ENCODE assay signal across 28 cellular contexts in the genomic region with DNA sequence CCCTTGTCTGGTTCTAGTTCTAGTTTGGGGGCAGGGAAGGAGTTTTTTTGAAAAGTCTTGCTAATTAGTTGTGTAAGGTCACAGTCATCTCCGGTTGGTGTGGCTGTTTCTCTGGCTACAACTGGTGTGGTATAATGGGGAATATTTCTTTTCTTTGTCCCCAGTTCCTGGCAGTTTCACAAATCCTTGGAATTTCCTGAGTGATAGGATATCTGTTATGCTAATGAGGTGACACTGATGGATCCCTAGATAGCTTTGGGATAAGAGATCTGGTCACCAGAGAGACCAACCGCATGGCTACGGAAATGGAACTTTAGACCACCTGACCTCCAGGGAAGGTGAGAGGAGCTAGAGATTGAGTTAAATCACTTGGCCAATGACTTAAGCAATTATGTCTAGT.
"Had no signal": no experiment of that assay in that cellular context is flagged by ENCODE, and none has a peak within 500 bp of the region (broad histone marks: within the 10 kb centered on the region; RNA-seq: fewer than 3 reads in every experiment).

No MANE protein-coding gene starts in this region.

- DNase-seq: heart left ventricle; hypothalamus; immature natural killer cell; kidney; left colon; left ventricle myocardium inferior; midbrain; mucosa of descending colon; naive thymus-derived CD4-positive, alpha-beta T cell; ovary; retina; right cardiac atrium; sigmoid colon; small intestine; stimulated activated CD4-positive, alpha-beta T cell treated with anti-CD3 and anti-CD28 coated beads, Interleukin-1b, Interleukin-23, amount 100 ng/mL, for 48 hours; stimulated activated CD4-positive, alpha-beta T cell treated with anti-CD3 and anti-CD28 coated beads, Interleukin-2, amount 100 ng/mL, for 48 hours; stimulated activated CD4-positive, alpha-beta T cell treated with anti-CD3 and anti-CD28 coated beads, Interleukin-4, amount 100 ng/mL, for 4 hours; stimulated activated CD8-positive, alpha-beta memory T cell treated with anti-CD3 and anti-CD28 coated beads, Interleukin-4, amount 100 ng/mL, for 48 hours; stimulated activated naive CD4-positive, alpha-beta T cell treated with Interleukin-2 at 50 U/mL for 16 hours; stimulated activated naive CD8-positive, alpha-beta T cell treated with anti-CD3 and anti-CD28 coated beads, Interleukin-15, amount 100 ng/mL, for 72 hours; substantia nigra; upper lobe of right lung had no signal

- FAIRE-seq: islet of Langerhans, kidney, small intestine, urothelium cell line had no signal

- ATAC-seq: heart left ventricle; left colon; mucosa of descending colon; naive thymus-derived CD4-positive, alpha-beta T cell; natural killer cell treated with Interleukin-12 subunit alpha and Interleukin-12 subunit beta and Interleukin-15 and Interleukin-18, amount 100 ng/mL, for 72 hours; right cardiac atrium; stimulated activated memory B cell treated with anti-CD40 and anti-IgM and Interleukin-4, amounts not matched to agents 10 μg/mL and 1 μg/mL and 100 μg/mL, for 72 hours; stimulated activated naive CD8-positive, alpha-beta T cell treated with anti-CD3 and anti-CD28 coated beads, Interleukin-15, amount 100 ng/mL, for 72 hours; upper lobe of right lung had no signal

- H3K36me3 ChIP-seq: heart left ventricle, left ventricle myocardium inferior, ovary, sigmoid colon, tibial nerve, upper lobe of right lung had no signal

- H3K9me3 ChIP-seq: mucosa of descending colon, ovary, tibial nerve, upper lobe of right lung had no signal

- H3K27ac ChIP-seq: heart left ventricle, left ventricle myocardium inferior, ovary, sigmoid colon, tibial nerve, upper lobe of right lung had no signal

- H3K27me3 ChIP-seq: heart left ventricle, ovary, sigmoid colon, tibial nerve, upper lobe of right lung had no signal

- H3K4me3 ChIP-seq: heart left ventricle, left ventricle myocardium inferior, lung, mucosa of descending colon, ovary, sigmoid colon, tibial nerve, upper lobe of right lung had no signal

- H3K4me1 ChIP-seq: left ventricle myocardium inferior, sigmoid colon, tibial nerve, upper lobe of right lung had no signal
